In the genomic region with DNA sequence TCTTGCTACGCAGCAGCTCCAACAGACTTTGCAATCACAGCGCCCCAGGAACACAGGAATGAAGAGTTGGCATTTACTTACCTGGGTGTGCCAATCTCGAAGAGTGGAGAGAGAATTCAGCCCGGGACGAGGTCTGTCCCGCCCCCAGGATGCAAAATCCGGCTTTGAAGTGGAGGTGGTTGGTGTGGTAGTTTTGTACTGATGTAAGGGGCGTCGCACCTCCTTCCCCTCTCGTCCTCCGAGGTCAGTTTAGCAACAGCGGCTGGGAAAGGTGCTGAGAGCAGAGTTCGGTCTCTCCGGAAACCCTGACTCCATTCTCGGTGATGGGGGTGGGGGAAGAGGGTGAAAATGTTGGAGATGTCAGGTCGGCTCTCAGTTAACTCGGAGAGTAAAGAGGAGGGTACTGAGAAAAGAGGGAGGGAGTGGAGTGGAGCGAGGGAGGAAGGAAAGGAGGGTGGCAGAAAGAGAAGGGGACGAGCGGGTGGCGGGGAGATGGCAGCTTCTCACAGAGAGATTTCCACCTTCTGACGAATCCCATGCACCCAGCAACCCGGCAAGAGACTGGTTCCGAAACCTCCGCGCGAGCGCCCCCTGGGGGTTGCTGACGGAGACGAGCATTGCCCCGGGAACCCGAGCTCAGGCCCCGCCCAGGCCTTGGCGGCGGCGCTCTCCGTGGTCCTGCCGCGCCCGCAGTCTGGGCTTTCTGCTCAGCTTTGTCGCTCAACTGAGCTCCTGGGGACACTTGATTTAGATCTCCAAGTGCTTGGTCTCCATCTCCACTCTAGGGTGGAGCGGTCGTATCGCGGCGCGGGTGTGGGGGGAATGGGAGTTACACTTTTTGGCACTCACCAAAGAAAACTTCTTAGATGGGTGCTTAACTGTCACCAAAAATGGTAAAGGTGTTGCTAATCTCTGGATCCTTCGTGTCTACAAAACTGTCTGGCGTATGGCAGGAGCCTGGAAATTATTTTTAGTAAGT, we compare ENCODE assay signal across 1 cellular context.
TF ChIP-seq lines count a peak whose summit lies in the region.

A gene (minus strand): TSS at position 529 of the 979 bp plus-strand sequence.

TF ChIP-seq in HepG2, 621 proteins besides CTCF, POLR2A, EP300 and RAD21 (continued from another document and continues in another):
- TF ChIP-seq LCORL (IDR thresholded peaks at IDR 0.05) (no peak), LCORL (CRISPR knock-in tag; IDR thresholded peaks at IDR 0.05) (no peak), ZNF773 (CRISPR knock-in tag; IDR thresholded peaks at IDR 0.05; ENCODE audit: borderline replicate concordance) (peak; percentile 96), CCDC6 (CRISPR knock-in tag; IDR thresholded peaks at IDR 0.05) (peak; percentile 63; the same call in 1 of the 2 replicates), YEATS2 (CRISPR knock-in tag; IDR thresholded peaks at IDR 0.05; ENCODE audit: borderline replicate concordance) (peak; percentile 32; the same call in 1 of the 2 replicates), TEAD2 (CRISPR knock-in tag; IDR thresholded peaks at IDR 0.05) (peak; percentile 83; the same call in 1 of the 2 replicates), SCMH1 (CRISPR knock-in tag; IDR thresholded peaks at IDR 0.05; ENCODE audit: borderline replicate concordance) (no peak), ISX (CRISPR knock-in tag; conservative IDR thresholded peaks at IDR 0.05) (0 out of 2 replicates have a peak, but pooled peaks have one; percentile 83), ATF7-NPFF (CRISPR knock-in tag; IDR thresholded peaks at IDR 0.05; ENCODE audit: low read depth) (peak; percentile 86; the same call in 1 of the 2 replicates), TBP (CRISPR knock-in tag; IDR thresholded peaks at IDR 0.05) (no peak), ZFP37 (CRISPR knock-in tag; IDR thresholded peaks at IDR 0.05; ENCODE audit: borderline replicate concordance) (peak; percentile 96), KDM1A (CRISPR knock-in tag; IDR thresholded peaks at IDR 0.05) (no peak), CBX1 (IDR thresholded peaks at IDR 0.05; ENCODE audit: low read depth) (no peak), HES4 (CRISPR knock-in tag; IDR thresholded peaks at IDR 0.05; ENCODE audit: borderline replicate concordance) (peak; percentile 68; the same call in 1 of the 2 replicates), ZBTB42 (CRISPR knock-in tag; IDR thresholded peaks at IDR 0.05) (0 out of 2 replicates have a peak, but pooled peaks have one; percentile 57), STAG1 (CRISPR knock-in tag; IDR thresholded peaks at IDR 0.05) (peak; percentile 44), WIZ (CRISPR knock-in tag; IDR thresholded peaks at IDR 0.05) (peak; percentile 98), ZFP41 (CRISPR knock-in tag; IDR thresholded peaks at IDR 0.05; ENCODE audit: borderline replicate concordance) (0 out of 2 replicates have a peak, but pooled peaks have one; percentile 52), ZNF451 (CRISPR knock-in tag; IDR thresholded peaks at IDR 0.05) (0 out of 2 replicates have a peak, but pooled peaks have one; percentile 70), TGIF2 (CRISPR knock-in tag; IDR thresholded peaks at IDR 0.05) (peak; percentile 85)
- TF ChIP-seq, protein P1, sequence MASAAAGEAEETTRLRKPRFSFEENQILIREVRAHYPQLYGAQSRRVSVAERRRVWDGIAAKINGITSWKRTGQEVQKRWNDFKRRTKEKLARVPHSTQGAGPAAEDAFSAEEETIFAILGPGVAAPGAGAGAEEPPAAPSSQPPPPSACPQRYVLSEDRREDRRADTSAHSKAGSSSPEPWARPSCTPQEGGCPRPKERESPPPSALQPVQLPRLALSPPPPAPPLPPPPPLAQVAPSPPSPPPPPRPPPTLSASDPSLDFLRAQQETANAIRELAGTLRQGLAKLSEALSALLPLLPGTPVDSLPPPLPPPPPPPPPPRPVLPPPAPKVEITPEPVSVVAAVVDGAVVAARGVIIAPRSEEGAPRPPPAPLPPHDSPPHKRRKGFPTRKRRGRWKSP (CRISPR knock-in tag; IDR thresholded peaks at IDR 0.05) = peak; percentile 46; the same call in 1 of the 2 replicates
- TF ChIP-seq, protein P2, sequence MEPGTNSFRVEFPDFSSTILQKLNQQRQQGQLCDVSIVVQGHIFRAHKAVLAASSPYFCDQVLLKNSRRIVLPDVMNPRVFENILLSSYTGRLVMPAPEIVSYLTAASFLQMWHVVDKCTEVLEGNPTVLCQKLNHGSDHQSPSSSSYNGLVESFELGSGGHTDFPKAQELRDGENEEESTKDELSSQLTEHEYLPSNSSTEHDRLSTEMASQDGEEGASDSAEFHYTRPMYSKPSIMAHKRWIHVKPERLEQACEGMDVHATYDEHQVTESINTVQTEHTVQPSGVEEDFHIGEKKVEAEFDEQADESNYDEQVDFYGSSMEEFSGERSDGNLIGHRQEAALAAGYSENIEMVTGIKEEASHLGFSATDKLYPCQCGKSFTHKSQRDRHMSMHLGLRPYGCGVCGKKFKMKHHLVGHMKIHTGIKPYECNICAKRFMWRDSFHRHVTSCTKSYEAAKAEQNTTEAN (CRISPR knock-in tag; conservative IDR thresholded peaks at IDR 0.05) = peak; percentile 90
- TF ChIP-seq, protein P3, sequence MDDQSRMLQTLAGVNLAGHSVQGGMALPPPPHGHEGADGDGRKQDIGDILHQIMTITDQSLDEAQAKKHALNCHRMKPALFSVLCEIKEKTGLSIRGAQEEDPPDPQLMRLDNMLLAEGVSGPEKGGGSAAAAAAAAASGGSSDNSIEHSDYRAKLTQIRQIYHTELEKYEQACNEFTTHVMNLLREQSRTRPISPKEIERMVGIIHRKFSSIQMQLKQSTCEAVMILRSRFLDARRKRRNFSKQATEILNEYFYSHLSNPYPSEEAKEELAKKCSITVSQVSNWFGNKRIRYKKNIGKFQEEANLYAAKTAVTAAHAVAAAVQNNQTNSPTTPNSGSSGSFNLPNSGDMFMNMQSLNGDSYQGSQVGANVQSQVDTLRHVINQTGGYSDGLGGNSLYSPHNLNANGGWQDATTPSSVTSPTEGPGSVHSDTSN (CRISPR knock-in tag; IDR thresholded peaks at IDR 0.05; ENCODE audit: borderline replicate concordance) = 0 out of 2 replicates have a peak, but pooled peaks have one; percentile 63
- TF ChIP-seq, protein P4, sequence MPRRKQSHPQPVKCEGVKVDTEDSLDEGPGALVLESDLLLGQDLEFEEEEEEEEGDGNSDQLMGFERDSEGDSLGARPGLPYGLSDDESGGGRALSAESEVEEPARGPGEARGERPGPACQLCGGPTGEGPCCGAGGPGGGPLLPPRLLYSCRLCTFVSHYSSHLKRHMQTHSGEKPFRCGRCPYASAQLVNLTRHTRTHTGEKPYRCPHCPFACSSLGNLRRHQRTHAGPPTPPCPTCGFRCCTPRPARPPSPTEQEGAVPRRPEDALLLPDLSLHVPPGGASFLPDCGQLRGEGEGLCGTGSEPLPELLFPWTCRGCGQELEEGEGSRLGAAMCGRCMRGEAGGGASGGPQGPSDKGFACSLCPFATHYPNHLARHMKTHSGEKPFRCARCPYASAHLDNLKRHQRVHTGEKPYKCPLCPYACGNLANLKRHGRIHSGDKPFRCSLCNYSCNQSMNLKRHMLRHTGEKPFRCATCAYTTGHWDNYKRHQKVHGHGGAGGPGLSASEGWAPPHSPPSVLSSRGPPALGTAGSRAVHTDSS (CRISPR knock-in tag; conservative IDR thresholded peaks at IDR 0.05) = no peak
- TF ChIP-seq, protein P5, sequence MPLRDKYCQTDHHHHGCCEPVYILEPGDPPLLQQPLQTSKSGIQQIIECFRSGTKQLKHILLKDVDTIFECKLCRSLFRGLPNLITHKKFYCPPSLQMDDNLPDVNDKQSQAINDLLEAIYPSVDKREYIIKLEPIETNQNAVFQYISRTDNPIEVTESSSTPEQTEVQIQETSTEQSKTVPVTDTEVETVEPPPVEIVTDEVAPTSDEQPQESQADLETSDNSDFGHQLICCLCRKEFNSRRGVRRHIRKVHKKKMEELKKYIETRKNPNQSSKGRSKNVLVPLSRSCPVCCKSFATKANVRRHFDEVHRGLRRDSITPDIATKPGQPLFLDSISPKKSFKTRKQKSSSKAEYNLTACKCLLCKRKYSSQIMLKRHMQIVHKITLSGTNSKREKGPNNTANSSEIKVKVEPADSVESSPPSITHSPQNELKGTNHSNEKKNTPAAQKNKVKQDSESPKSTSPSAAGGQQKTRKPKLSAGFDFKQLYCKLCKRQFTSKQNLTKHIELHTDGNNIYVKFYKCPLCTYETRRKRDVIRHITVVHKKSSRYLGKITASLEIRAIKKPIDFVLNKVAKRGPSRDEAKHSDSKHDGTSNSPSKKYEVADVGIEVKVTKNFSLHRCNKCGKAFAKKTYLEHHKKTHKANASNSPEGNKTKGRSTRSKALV (CRISPR knock-in tag; IDR thresholded peaks at IDR 0.05) = peak; percentile 68
- TF ChIP-seq, protein P6, sequence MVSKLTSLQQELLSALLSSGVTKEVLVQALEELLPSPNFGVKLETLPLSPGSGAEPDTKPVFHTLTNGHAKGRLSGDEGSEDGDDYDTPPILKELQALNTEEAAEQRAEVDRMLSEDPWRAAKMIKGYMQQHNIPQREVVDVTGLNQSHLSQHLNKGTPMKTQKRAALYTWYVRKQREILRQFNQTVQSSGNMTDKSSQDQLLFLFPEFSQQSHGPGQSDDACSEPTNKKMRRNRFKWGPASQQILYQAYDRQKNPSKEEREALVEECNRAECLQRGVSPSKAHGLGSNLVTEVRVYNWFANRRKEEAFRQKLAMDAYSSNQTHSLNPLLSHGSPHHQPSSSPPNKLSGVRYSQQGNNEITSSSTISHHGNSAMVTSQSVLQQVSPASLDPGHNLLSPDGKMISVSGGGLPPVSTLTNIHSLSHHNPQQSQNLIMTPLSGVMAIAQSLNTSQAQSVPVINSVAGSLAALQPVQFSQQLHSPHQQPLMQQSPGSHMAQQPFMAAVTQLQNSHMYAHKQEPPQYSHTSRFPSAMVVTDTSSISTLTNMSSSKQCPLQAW (CRISPR knock-in tag; IDR thresholded peaks at IDR 0.05) = peak; percentile 32; the same call in 1 of the 2 replicates
- TF ChIP-seq, protein P7, sequence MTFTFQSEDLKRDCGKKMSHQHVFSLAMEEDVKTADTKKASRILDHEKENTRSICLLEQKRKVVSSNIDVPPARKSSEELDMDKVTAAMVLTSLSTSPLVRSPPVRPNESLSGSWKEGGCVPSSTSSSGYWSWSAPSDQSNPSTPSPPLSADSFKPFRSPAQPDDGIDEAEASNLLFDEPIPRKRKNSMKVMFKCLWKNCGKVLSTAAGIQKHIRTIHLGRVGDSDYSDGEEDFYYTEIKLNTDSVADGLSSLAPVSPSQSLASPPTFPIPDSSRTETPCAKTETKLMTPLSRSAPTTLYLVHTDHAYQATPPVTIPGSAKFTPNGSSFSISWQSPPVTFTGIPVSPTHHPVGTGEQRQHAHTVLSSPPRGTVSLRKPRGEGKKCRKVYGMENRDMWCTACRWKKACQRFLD (CRISPR knock-in tag; IDR thresholded peaks at IDR 0.05; ENCODE audit: borderline replicate concordance) = 0 out of 2 replicates have a peak, but pooled peaks have one; percentile 74
- TF ChIP-seq, protein P8, sequence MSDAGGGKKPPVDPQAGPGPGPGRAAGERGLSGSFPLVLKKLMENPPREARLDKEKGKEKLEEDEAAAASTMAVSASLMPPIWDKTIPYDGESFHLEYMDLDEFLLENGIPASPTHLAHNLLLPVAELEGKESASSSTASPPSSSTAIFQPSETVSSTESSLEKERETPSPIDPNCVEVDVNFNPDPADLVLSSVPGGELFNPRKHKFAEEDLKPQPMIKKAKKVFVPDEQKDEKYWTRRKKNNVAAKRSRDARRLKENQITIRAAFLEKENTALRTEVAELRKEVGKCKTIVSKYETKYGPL (CRISPR knock-in tag; IDR thresholded peaks at IDR 0.05) = peak; percentile 69; the same call in 1 of the 2 replicates
- TF ChIP-seq, protein P9, sequence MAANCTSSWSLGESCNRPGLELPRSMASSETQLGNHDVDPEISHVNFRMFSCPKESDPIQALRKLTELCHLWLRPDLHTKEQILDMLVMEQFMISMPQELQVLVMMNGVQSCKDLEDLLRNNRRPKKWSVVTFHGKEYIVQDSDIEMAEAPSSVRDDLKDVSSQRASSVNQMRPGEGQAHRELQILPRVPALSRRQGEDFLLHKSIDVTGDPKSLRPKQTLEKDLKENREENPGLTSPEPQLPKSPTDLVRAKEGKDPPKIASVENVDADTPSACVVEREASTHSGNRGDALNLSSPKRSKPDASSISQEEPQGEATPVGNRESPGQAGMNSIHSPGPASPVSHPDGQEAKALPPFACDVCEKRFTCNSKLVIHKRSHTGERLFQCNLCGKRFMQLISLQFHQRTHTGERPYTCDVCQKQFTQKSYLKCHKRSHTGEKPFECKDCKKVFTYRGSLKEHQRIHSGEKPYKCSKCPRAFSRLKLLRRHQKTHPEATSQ (CRISPR knock-in tag; IDR thresholded peaks at IDR 0.05; ENCODE audit: borderline replicate concordance) = 0 out of 2 replicates have a peak, but pooled peaks have one; percentile 61
- TF ChIP-seq, protein P10, sequence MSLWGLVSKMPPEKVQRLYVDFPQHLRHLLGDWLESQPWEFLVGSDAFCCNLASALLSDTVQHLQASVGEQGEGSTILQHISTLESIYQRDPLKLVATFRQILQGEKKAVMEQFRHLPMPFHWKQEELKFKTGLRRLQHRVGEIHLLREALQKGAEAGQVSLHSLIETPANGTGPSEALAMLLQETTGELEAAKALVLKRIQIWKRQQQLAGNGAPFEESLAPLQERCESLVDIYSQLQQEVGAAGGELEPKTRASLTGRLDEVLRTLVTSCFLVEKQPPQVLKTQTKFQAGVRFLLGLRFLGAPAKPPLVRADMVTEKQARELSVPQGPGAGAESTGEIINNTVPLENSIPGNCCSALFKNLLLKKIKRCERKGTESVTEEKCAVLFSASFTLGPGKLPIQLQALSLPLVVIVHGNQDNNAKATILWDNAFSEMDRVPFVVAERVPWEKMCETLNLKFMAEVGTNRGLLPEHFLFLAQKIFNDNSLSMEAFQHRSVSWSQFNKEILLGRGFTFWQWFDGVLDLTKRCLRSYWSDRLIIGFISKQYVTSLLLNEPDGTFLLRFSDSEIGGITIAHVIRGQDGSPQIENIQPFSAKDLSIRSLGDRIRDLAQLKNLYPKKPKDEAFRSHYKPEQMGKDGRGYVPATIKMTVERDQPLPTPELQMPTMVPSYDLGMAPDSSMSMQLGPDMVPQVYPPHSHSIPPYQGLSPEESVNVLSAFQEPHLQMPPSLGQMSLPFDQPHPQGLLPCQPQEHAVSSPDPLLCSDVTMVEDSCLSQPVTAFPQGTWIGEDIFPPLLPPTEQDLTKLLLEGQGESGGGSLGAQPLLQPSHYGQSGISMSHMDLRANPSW (CRISPR knock-in tag; IDR thresholded peaks at IDR 0.05; ENCODE audit: borderline replicate concordance) = no peak
- TF ChIP-seq, protein P11, sequence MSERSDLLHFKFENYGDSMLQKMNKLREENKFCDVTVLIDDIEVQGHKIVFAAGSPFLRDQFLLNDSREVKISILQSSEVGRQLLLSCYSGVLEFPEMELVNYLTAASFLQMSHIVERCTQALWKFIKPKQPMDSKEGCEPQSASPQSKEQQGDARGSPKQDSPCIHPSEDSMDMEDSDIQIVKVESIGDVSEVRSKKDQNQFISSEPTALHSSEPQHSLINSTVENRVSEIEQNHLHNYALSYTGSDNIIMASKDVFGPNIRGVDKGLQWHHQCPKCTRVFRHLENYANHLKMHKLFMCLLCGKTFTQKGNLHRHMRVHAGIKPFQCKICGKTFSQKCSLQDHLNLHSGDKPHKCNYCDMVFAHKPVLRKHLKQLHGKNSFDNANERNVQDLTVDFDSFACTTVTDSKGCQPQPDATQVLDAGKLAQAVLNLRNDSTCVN (CRISPR knock-in tag; IDR thresholded peaks at IDR 0.05; ENCODE audit: borderline replicate concordance) = peak; percentile 80; the same call in 1 of the 2 replicates
